Comparison of ENCODE assay signal across 1 cellular context in genomic region chr10:10658157-10658556, GRCh38.
TF ChIP-seq lines count a peak whose summit lies in the region.

No MANE protein-coding gene starts in this region.

TF ChIP-seq in WTC11, 78 proteins besides CTCF, POLR2A, EP300 and RAD21 (continued from another document):
- TF ChIP-seq AR (CRISPR knock-in tag; IDR thresholded peaks at IDR 0.05) (no peak), FOXK1 (CRISPR knock-in tag; IDR thresholded peaks at IDR 0.05) (no peak), ARID4B (CRISPR knock-in tag; IDR thresholded peaks at IDR 0.05; ENCODE audit: borderline replicate concordance) (no peak), MLX (CRISPR knock-in tag; IDR thresholded peaks at IDR 0.05) (no peak), CDX4 (CRISPR knock-in tag; IDR thresholded peaks at IDR 0.05; ENCODE audit: borderline replicate concordance) (no peak), ZNF532 (CRISPR knock-in tag; IDR thresholded peaks at IDR 0.05; ENCODE audit: borderline replicate concordance) (no peak)
